32 cellular contexts compared by ENCODE assay signal in genomic region chr13:80442613-80443012, GRCh38.
"Had no signal": no experiment of that assay in that cellular context is flagged by ENCODE, and none has a peak within 500 bp of the region (broad histone marks: within the 10 kb centered on the region; RNA-seq: fewer than 3 reads in every experiment).

No MANE protein-coding gene starts in this region.

- ATAC-seq: activated CD4-positive, CD25-positive, alpha-beta regulatory T cell treated with anti-CD3 and anti-CD28 coated beads, Interleukin-2, amount 50 U/mL, for 24 hours; activated CD8-positive, alpha-beta T cell treated with anti-CD3 and anti-CD28 coated beads for 36 hours; activated T-cell treated with anti-CD3 and anti-CD28 coated beads, Interleukin-2, amount 50 U/mL, for 4 hours; activated T-helper 17 cell treated with anti-CD3 and anti-CD28 coated beads, Interleukin-2, amount 50 U/mL, for 72 hours; body of pancreas; T-helper 17 cell had no signal

- H3K4me3 Mint-ChIP-seq: activated B cell treated with CpG ODN at 0.5 μM for 24 hours; activated CD8-positive, alpha-beta T cell treated with anti-CD3 and anti-CD28 coated beads for 36 hours; activated naive CD8-positive, alpha-beta T cell; activated T-cell treated with anti-CD3 and anti-CD28 coated beads, Interleukin-2, amount 50 U/mL, for 4 hours; activated T-helper 17 cell treated with anti-CD3 and anti-CD28 coated beads, Interleukin-2, amount 50 U/mL, for 72 hours; T-helper 17 cell; T-helper 2 cell treated with Interferon-gamma antibody and Interleukin-4, amounts not matched to agents 5 μg/mL and 100 μg/mL, for 36 hours had no signal

- H3K36me3 Mint-ChIP-seq: activated naive CD8-positive, alpha-beta T cell had no signal

- H3K4me1 Mint-ChIP-seq: T-helper 17 cell had no signal

- DNase-seq: activated B cell treated with CpG ODN at 0.5 μM for 24 hours; activated CD4-positive, alpha-beta T cell treated with anti-CD3 and anti-CD28 coated beads for 48 hours; activated CD4-positive, alpha-beta T cell treated with anti-CD3 and anti-CD28 coated beads, Interleukin-2, amount 50 U/mL, for 1 hour; activated CD4-positive, alpha-beta T cell treated with anti-CD3 and anti-CD28 coated beads, Interleukin-2, amount 50 U/mL, for 48 hours; activated CD8-positive, alpha-beta memory T cell treated with anti-CD3 and anti-CD28 coated beads for 24 hours; activated CD8-positive, alpha-beta T cell treated with anti-CD3 and anti-CD28 coated beads for 36 hours; activated effector memory CD4-positive, alpha-beta T cell treated with Interleukin-2 at 50 U/mL for 16 hours; activated gamma-delta T cell treated with Interleukin-2 at 50 U/mL for 16 hours; activated naive CD4-positive, alpha-beta T cell treated with anti-CD3 and anti-CD28 coated beads, Interleukin-2, amount 50 U/mL, for 16 hours; activated naive CD4-positive, alpha-beta T cell treated with Interleukin-2 at 50 U/mL for 16 hours; activated T-cell treated with anti-CD3 and anti-CD28 coated beads, Interleukin-2, amount 50 U/mL, for 4 hours; adrenal gland; amygdala; aorta; body of pancreas; central memory CD4-positive, alpha-beta T cell; cerebellar nuclear complex; colonic mucosa; effector CD8-positive, alpha-beta T cell; esophagus squamous epithelium; glutamatergic neuron; heart left ventricle; T-helper 1 cell; T-helper 17 cell; T1000; WERI-Rb-1 had no signal

- H3K36me3 ChIP-seq: adrenal gland, cardiac muscle cell, colonic mucosa, esophagus squamous epithelium, heart left ventricle, WERI-Rb-1 had no signal

- H3K9me3 ChIP-seq: adrenal gland, body of pancreas, colonic mucosa, esophagus squamous epithelium, heart left ventricle had no signal

- H3K4me1 ChIP-seq: body of pancreas, colonic mucosa, esophagus squamous epithelium had no signal

- H3K27ac Mint-ChIP-seq: activated B cell treated with CpG ODN at 0.5 μM for 24 hours; activated CD8-positive, alpha-beta T cell treated with anti-CD3 and anti-CD28 coated beads for 36 hours; activated naive CD8-positive, alpha-beta T cell; activated T-helper 17 cell treated with anti-CD3 and anti-CD28 coated beads, Interleukin-2, amount 50 U/mL, for 72 hours; T-helper 17 cell; T-helper 2 cell treated with Interferon-gamma antibody and Interleukin-4, amounts not matched to agents 5 μg/mL and 100 μg/mL, for 36 hours had no signal

- H3K27me3 Mint-ChIP-seq: activated B cell treated with CpG ODN at 0.5 μM for 24 hours; activated CD8-positive, alpha-beta T cell treated with anti-CD3 and anti-CD28 coated beads for 36 hours; activated naive CD8-positive, alpha-beta T cell; activated T-helper 17 cell treated with anti-CD3 and anti-CD28 coated beads, Interleukin-2, amount 50 U/mL, for 72 hours; T-helper 17 cell had no signal

- H3K9me3 Mint-ChIP-seq: activated B cell treated with CpG ODN at 0.5 μM for 24 hours; activated CD8-positive, alpha-beta T cell treated with anti-CD3 and anti-CD28 coated beads for 36 hours; T-helper 2 cell treated with Interferon-gamma antibody and Interleukin-4, amounts not matched to agents 5 μg/mL and 100 μg/mL, for 36 hours had no signal

- H3K4me3 ChIP-seq: adrenal gland, body of pancreas, cardiac muscle cell, colonic mucosa, esophagus squamous epithelium, heart left ventricle had no signal

- H3K27me3 ChIP-seq: adrenal gland, body of pancreas, cardiac muscle cell, colonic mucosa, esophagus squamous epithelium, heart left ventricle had no signal

- H3K27ac ChIP-seq: adrenal gland, body of pancreas, cardiac muscle cell, colonic mucosa, epithelial cell of prostate, esophagus squamous epithelium, WERI-Rb-1 had no signal
